In the genomic region with DNA sequence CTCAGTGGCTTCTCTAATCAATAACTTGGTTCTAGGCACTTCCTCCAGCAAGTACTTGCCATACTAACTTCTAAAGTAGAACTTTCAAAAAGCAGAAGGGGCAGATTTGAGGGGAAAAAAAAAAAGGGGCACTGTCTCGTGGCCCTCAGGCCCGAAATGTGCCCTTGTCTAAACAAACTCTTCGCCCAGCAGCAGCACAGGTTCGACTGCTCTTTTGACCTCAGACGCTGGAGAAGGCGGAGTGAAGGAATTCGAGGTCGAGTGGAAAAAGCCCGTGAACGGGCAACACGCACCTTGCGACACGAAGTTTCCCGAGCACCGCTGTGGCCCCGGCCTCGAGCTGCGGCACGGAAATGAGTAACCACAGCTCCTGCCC, we compare ENCODE assay signal across 8 cellular contexts. TPM values are rescaled to one million over a fixed set of nuclear protein-coding genes. Genes with fewer than 3 reads are reported as not detected.
DNase-seq lines count a peak whose midpoint lies in the region; ATAC-seq and TF ChIP-seq lines count a peak whose summit lies in the region.

No MANE protein-coding gene starts in this region.

- H3K4me2 ChIP-seq in OCI-LY1 (ENCODE audit: low read length): peak overlapping the region; percentile 77
- H3K4me2 ChIP-seq in neural cell (ENCODE audit: low read length): peak overlapping the region; percentile 80

- TF ChIP-seq EP300 in neural cell (conservative IDR thresholded peaks at IDR 0.05; ENCODE audit: poor library complexity, severe bottlenecking): no peak

- no peaks in the 10 kb centered on the region for H3K27me3 ChIP-seq in OCI-LY1 (ENCODE audit: insufficient read depth, low read length)
- H3K27me3 ChIP-seq in duodenal mucosa (ENCODE audit: control insufficient read depth in 1 of 2, insufficient read depth in 2 of 2, low read length in 2 of 2): no peaks in the 10 kb centered on the region
- no peaks in the 10 kb centered on the region for H3K27me3 ChIP-seq in neural cell (ENCODE audit: insufficient read depth, low read depth, low read length)

- H3K9ac ChIP-seq in OCI-LY1 (ENCODE audit: low read length): peak overlapping the region; percentile 89
- peak overlapping the region; percentile 69 to 74 for H3K9ac ChIP-seq in duodenal mucosa (ENCODE audit: low read depth in 1 of 2, low read length in 2 of 2)
- H3K9ac ChIP-seq in neural cell (ENCODE audit: low read length): peak overlapping the region; percentile 75

- no peaks in the 10 kb centered on the region for H3K9me3 ChIP-seq in OCI-LY1 (ENCODE audit: low read length)
- H3K9me3 ChIP-seq in duodenal mucosa (ENCODE audit: control insufficient read depth in 1 of 2, low read length in 2 of 2): no peaks in the 10 kb centered on the region
- H3K9me3 ChIP-seq in neural cell (ENCODE audit: low read length): no peaks in the 10 kb centered on the region

- peak; percentile 7 for ATAC-seq in GM21515 (IDR thresholded peaks at IDR 0.05; ENCODE audit: unreplicated experiment)
- ATAC-seq in GM21360 (IDR thresholded peaks at IDR 0.05; ENCODE audit: unreplicated experiment): no peak

- H3K27ac ChIP-seq in OCI-LY1 (ENCODE audit: low read depth, low read length, poor library complexity, severe bottlenecking) (peak overlapping the region; percentile 1), duodenal mucosa (ENCODE audit: low read depth, low read length) (peak overlapping the region; percentile 64), neural cell (ENCODE audit: low read length) (peak overlapping the region; percentile 72)

- peak overlapping the region; percentile 77 for H3K4me3 ChIP-seq in OCI-LY1 (ENCODE audit: low read depth, low read length, poor library complexity, severe bottlenecking)
- peak overlapping the region; percentile 83 to 86 for H3K4me3 ChIP-seq in duodenal mucosa (ENCODE audit: low read depth in 1 of 2, low read length in 2 of 2)
- H3K4me3 ChIP-seq in neural cell (ENCODE audit: low read length): peak overlapping the region; percentile 98

- peaks cover 16% of the 10 kb centered on the region for H3K79me2 ChIP-seq in OCI-LY1 (ENCODE audit: insufficient read depth, low read length)
- peaks cover 12% of the 10 kb centered on the region for H3K79me2 ChIP-seq in neural cell (replicated peaks; ENCODE audit: insufficient read depth, low read length)

- H3K9me2 ChIP-seq in OCI-LY1 (ENCODE audit: low read depth, low read length) (no peaks in the 10 kb centered on the region), neural cell (ENCODE audit: insufficient read depth, low read length) (no peaks in the 10 kb centered on the region)

- H4K20me1 ChIP-seq in OCI-LY1 (ENCODE audit: insufficient read depth, low read length): no peaks in the 10 kb centered on the region
- H4K20me1 ChIP-seq in neural cell (ENCODE audit: insufficient read depth): no peaks in the 10 kb centered on the region

- H3K4me1 ChIP-seq in OCI-LY1 (ENCODE audit: insufficient read depth, low read length, severe bottlenecking) (peaks cover 20% of the 10 kb centered on the region), duodenal mucosa (ENCODE audit: control insufficient read depth in 1 of 2, insufficient read depth in 2 of 2, low read length in 2 of 2) (peaks cover 19% of the 10 kb centered on the region in 2 donors)

- DNase-seq in AG08396 (ENCODE audit: low spot score): peak; percentile 46
- DNase-seq in NCI-H146 (lab: John Stamatoyannopoulos, UW): no peak
- no peak for DNase-seq in cortex of kidney (lab: John Stamatoyannopoulos, UW)

- H3K36me3 ChIP-seq in OCI-LY1 (ENCODE audit: insufficient read depth, low read length) (peaks cover 27% of the 10 kb centered on the region; the same call in 1 of the 2 replicates), duodenal mucosa (ENCODE audit: control insufficient read depth in 1 of 2, insufficient read depth in 2 of 2, low read length in 2 of 2) (peaks cover 6 to 27% of the 10 kb centered on the region in 2 donors), neural cell (ENCODE audit: insufficient read depth, low read length) (peaks cover 6% of the 10 kb centered on the region)

- TF ChIP-seq CTCF in OCI-LY1 (IDR thresholded peaks at IDR 0.05; ENCODE audit: low read length) (no peak), neural cell (IDR thresholded peaks at IDR 0.05; ENCODE audit: poor library complexity, severe bottlenecking) (no peak)

- H2AFZ ChIP-seq in OCI-LY1 (ENCODE audit: low read length) (no peak overlapping the region), neural cell (ENCODE audit: low read depth, low read length) (no peak overlapping the region)

- H3F3A ChIP-seq in OCI-LY1 (ENCODE audit: insufficient read depth, low read length) (no peaks in the 10 kb centered on the region), neural cell (ENCODE audit: insufficient read depth, low read length, poor library complexity, severe bottlenecking) (no peaks in the 10 kb centered on the region)

- no peak for TF ChIP-seq RAD21 in neural cell (conservative IDR thresholded peaks at IDR 0.05)

TF ChIP-seq in neural cell, 6 proteins besides CTCF, POLR2A, EP300 and RAD21:
- TF ChIP-seq EZH2 (IDR thresholded peaks at IDR 0.05; ENCODE audit: borderline replicate concordance, insufficient read depth, low read length, poor library complexity, severe bottlenecking) (no peak), MXI1 (conservative IDR thresholded peaks at IDR 0.05; ENCODE audit: poor library complexity, severe bottlenecking) (no peak), SMC3 (conservative IDR thresholded peaks at IDR 0.05; ENCODE audit: poor library complexity) (no peak), POLR2AphosphoS5 (IDR thresholded peaks at IDR 0.05) (no peak), TAF1 (IDR thresholded peaks at IDR 0.05; ENCODE audit: low read depth) (no peak), REST (IDR thresholded peaks at IDR 0.05; ENCODE audit: borderline replicate concordance) (no peak)

RNA-seq across cellular contexts. Expression of gene GRPEL1, which starts 0.7 kb away (rescaled TPM):
- 24.9 and 28.5 TPM in 2 replicates for polyA plus RNA-seq in neural cell
- polyA minus RNA-seq in neural cell: 15.6 and 20.0 TPM in 2 replicates

RNA-seq across cellular contexts. Expression of gene TADA2B, which starts 24.0 kb away (rescaled TPM):
- 13.9 and 14.9 TPM in 2 replicates for polyA plus RNA-seq in neural cell
- 35.3 and 38.2 TPM in 2 replicates for polyA minus RNA-seq in neural cell

Comparison
In these comparisons a context has a peak if more than half of its experiments do, and no peak if none do; other contexts are left out.
1. H3K27ac ChIP-seq: peak in every context shown above with its lines; median percentile 72 in neural cell; 64 in duodenal mucosa; 1 in OCI-LY1.